In genomic region chr10:132574288-132574687, GRCh38 we compare ENCODE assay signal across 2 cellular contexts.
TF ChIP-seq lines count a peak whose summit lies in the region.

No MANE protein-coding gene starts in this region.

TF ChIP-seq in IMR-90, 13 proteins besides CTCF, POLR2A, EP300 and RAD21:
- no peak for TF ChIP-seq RFX5 (IDR thresholded peaks at IDR 0.05; ENCODE audit: low read depth, low read length)
- TF ChIP-seq MAZ (IDR thresholded peaks at IDR 0.05; ENCODE audit: borderline replicate concordance, low read depth, low read length): no peak
- no peak for TF ChIP-seq FOS (IDR thresholded peaks at IDR 0.05; ENCODE audit: low read depth, low read length)
- no peak for TF ChIP-seq RCOR1 (IDR thresholded peaks at IDR 0.05; ENCODE audit: insufficient replicate concordance, low read length)
- no peak for TF ChIP-seq SMC3 (IDR thresholded peaks at IDR 0.05; ENCODE audit: low read depth, low read length)
- no peak for TF ChIP-seq NFE2L2 (IDR thresholded peaks at IDR 0.05; ENCODE audit: low read depth, low read length)
- TF ChIP-seq, protein P1, sequence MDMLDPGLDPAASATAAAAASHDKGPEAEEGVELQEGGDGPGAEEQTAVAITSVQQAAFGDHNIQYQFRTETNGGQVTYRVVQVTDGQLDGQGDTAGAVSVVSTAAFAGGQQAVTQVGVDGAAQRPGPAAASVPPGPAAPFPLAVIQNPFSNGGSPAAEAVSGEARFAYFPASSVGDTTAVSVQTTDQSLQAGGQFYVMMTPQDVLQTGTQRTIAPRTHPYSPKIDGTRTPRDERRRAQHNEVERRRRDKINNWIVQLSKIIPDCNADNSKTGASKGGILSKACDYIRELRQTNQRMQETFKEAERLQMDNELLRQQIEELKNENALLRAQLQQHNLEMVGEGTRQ (IDR thresholded peaks at IDR 0.05; ENCODE audit: low read depth, low read length): no peak
- TF ChIP-seq MAFK (IDR thresholded peaks at IDR 0.05; ENCODE audit: low read depth, low read length): no peak
- TF ChIP-seq BHLHE40 (IDR thresholded peaks at IDR 0.05; ENCODE audit: low read depth, low read length): no peak
- TF ChIP-seq MXI1 (IDR thresholded peaks at IDR 0.05; ENCODE audit: borderline replicate concordance, low read depth, low read length): no peak
- TF ChIP-seq CEBPB (IDR thresholded peaks at IDR 0.05; ENCODE audit: low read depth, low read length): no peak
TF ChIP-seq in IMR-90: peak in this region for 0.

TF ChIP-seq in HepG2, 621 proteins besides CTCF, POLR2A, EP300 and RAD21:
- no peak for TF ChIP-seq ZNF672 (CRISPR knock-in tag; IDR thresholded peaks at IDR 0.05)
- no peak for TF ChIP-seq KAT7 (CRISPR knock-in tag; IDR thresholded peaks at IDR 0.05; ENCODE audit: borderline replicate concordance)
- TF ChIP-seq CC2D1A (CRISPR knock-in tag; IDR thresholded peaks at IDR 0.05): no peak
- TF ChIP-seq NR2F6 (IDR thresholded peaks at IDR 0.05): no peak
- no peak for TF ChIP-seq NR2F6 (CRISPR knock-in tag; IDR thresholded peaks at IDR 0.05)
- no peak for TF ChIP-seq ZBTB26 (CRISPR knock-in tag; IDR thresholded peaks at IDR 0.05; ENCODE audit: borderline replicate concordance)
- no peak for TF ChIP-seq TFDP2 (CRISPR knock-in tag; IDR thresholded peaks at IDR 0.05)
- TF ChIP-seq, protein P2, sequence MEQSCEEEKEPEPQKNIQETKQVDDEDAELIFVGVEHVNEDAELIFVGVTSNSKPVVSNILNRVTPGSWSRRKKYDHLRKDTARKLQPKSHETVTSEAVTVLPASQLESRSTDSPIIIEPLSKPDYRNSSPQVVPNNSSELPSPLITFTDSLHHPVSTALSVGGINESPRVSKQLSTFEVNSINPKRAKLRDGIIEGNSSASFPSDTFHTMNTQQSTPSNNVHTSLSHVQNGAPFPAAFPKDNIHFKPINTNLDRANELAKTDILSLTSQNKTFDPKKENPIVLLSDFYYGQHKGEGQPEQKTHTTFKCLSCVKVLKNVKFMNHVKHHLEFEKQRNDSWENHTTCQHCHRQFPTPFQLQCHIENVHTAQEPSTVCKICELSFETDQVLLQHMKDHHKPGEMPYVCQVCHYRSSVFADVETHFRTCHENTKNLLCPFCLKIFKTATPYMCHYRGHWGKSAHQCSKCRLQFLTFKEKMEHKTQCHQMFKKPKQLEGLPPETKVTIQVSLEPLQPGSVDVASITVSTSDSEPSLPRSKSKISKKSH (CRISPR knock-in tag; IDR thresholded peaks at IDR 0.05; ENCODE audit: borderline replicate concordance): no peak
- TF ChIP-seq ZNF264 (CRISPR knock-in tag; IDR thresholded peaks at IDR 0.05): no peak
TF ChIP-seq in HepG2: peak in this region for 0.
